In the genomic region with DNA sequence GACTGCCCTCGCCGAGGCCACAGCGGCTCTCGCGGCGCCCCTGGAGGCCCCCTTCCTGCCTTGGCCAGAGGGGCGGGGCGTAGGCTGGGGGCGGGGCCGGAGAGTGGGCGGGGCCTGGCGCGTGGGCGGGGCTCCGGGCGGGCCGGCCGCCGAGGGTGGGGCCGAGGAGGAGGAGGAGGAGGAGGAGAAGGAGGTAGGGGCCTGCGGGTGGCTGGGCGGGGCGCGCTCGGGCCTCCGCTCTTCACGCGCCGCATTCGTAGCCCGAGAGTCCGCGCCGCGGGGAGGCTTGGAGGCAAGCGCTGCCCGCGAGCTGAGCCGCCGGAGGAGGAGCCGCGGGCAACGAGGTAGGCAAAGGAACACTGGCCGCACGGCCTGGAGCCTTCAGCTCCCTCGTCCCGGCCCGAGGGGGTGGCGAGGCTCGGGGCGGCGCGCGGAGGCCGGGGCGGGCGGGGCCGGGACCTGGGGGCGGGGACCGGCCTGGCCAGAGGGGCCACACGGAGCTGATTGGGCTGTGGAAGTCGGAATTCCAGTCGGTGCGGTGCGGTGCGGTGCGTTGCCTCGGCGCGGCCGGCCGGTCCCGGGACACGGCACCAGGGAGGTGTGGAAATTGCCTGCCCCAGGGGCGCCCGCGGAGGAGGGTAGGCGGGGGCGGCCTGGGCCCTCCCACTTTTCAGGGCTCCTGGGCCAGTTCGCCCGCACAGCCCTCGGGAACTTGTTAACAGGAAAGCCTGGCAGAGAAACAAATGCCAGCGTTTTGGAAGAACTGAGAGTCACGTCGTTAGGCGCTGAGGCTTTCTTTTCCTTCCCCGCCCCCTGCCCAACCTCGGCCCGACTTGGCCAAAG, we compare ENCODE assay signal across 8 cellular contexts. TPM values are rescaled to one million over a fixed set of nuclear protein-coding genes. Genes with fewer than 3 reads are reported as not detected.
DNase-seq lines count a peak whose midpoint lies in the region; TF ChIP-seq lines count a peak whose summit lies in the region.

A gene with protein sequence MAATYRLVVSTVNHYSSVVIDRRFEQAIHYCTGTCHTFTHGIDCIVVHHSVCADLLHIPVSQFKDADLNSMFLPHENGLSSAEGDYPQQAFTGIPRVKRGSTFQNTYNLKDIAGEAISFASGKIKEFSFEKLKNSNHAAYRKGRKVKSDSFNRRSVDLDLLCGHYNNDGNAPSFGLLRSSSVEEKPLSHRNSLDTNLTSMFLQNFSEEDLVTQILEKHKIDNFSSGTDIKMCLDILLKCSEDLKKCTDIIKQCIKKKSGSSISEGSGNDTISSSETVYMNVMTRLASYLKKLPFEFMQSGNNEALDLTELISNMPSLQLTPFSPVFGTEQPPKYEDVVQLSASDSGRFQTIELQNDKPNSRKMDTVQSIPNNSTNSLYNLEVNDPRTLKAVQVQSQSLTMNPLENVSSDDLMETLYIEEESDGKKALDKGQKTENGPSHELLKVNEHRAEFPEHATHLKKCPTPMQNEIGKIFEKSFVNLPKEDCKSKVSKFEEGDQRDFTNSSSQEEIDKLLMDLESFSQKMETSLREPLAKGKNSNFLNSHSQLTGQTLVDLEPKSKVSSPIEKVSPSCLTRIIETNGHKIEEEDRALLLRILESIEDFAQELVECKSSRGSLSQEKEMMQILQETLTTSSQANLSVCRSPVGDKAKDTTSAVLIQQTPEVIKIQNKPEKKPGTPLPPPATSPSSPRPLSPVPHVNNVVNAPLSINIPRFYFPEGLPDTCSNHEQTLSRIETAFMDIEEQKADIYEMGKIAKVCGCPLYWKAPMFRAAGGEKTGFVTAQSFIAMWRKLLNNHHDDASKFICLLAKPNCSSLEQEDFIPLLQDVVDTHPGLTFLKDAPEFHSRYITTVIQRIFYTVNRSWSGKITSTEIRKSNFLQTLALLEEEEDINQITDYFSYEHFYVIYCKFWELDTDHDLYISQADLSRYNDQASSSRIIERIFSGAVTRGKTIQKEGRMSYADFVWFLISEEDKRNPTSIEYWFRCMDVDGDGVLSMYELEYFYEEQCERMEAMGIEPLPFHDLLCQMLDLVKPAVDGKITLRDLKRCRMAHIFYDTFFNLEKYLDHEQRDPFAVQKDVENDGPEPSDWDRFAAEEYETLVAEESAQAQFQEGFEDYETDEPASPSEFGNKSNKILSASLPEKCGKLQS (N-terminal part only) (plus strand): TSS at position 223 of the 843 bp plus-strand sequence. CDS start 35,771 bp downstream, outside the sequence.

- no peak within 1 kb of the TSS for H3K27ac Mint-ChIP-seq in T-helper 2 cell treated with Interferon-gamma antibody and Interleukin-4, amounts not matched to agents 5 μg/mL and 100 μg/mL, for 36 hours
- H3K27ac Mint-ChIP-seq in progenitor cell of endocrine pancreas: peak within 1 kb of the TSS; percentile 89

- H3K4me3 Mint-ChIP-seq in T-helper 2 cell treated with Interferon-gamma antibody and Interleukin-4, amounts not matched to agents 5 μg/mL and 100 μg/mL, for 36 hours: peak within 1 kb of the TSS; percentile 74
- peak within 1 kb of the TSS; percentile 90 for H3K4me3 Mint-ChIP-seq in progenitor cell of endocrine pancreas (ENCODE audit: low read depth)

- H3K27ac ChIP-seq in ascending aorta (peak within 1 kb of the TSS; percentile 94 to 95), left ventricle myocardium inferior (replicated peaks) (peak within 1 kb of the TSS; percentile 92), transverse colon (peak within 1 kb of the TSS; percentile 90 to 98 (median 94))

- H3K4me3 ChIP-seq in ascending aorta (peak within 1 kb of the TSS; percentile 76 to 92), left ventricle myocardium inferior (peak within 1 kb of the TSS; percentile 90), transverse colon (peak within 1 kb of the TSS; percentile 67 to 95 (median 82))

- intact Hi-C loops in ascending aorta (cut with DNase I): loop anchor here (1.0 to 10.0 kb wide), 9 partner anchors 25 to 1481 kb away; partner anchors contain the start of genes ANAPC13, CEP63, MSL2 and NCK1
- intact Hi-C loops in left ventricle myocardium inferior (cut with micrococcal nuclease): no loop called here
- intact Hi-C loops in transverse colon (cut with DNase I; ENCODE audit: low total_unique reads): no loop called here

- H3K27me3 ChIP-seq in ascending aorta (no peaks in the 10 kb centered on the region), left ventricle myocardium inferior (ENCODE audit: low read depth) (no peaks in the 10 kb centered on the region), transverse colon (no peaks in the 10 kb centered on the region)

- no peak for TF ChIP-seq EP300 in transverse colon (IDR thresholded peaks at IDR 0.05; ENCODE audit: low read depth)

- peak; percentile 94 for DNase-seq in ELF-1 (ENCODE audit: low read depth, low spot score)
- peak; percentile 95 for DNase-seq in HEK293T (ENCODE audit: extremely low spot score)
- DNase-seq in NCI-H1092 treated with DMSO at 0.1 percent for 48 hours (lab: John Stamatoyannopoulos, UW): peak; percentile 71
- peak; percentile 67 for DNase-seq in T-helper 2 cell treated with Interferon-gamma antibody and Interleukin-4, amounts not matched to agents 5 μg/mL and 100 μg/mL, for 36 hours (ENCODE audit: low spot score)
- peak; percentile 47 to 93 for DNase-seq in ascending aorta (ENCODE audit: low spot score in 2 of 2)
- peak; percentile 82 for DNase-seq in left ventricle myocardium inferior
- DNase-seq in progenitor cell of endocrine pancreas (ENCODE audit: low spot score, unreplicated experiment): peak; percentile 82
- peak; percentile 86 for DNase-seq in transverse colon

- in situ Hi-C loops in transverse colon (cut with MboI; ENCODE audit: low pct_ligation_motif_present in 1 of 4, low pct_unique_long_range_greater_than_20kb in 1 of 4, low sequenced_read_pairs in 3 of 4): no loop called here

- POLR2A ChIA-PET in HEK293T (lab: Yijun Ruan, JAX): interaction anchor here (0.5 to 0.9 kb wide), 3 partner anchors 9 to 1197 kb away, joined by 3 read pairs; no protein-coding TSS in a partner anchor

- no peaks in the 10 kb centered on the region for H3K36me3 ChIP-seq in ascending aorta
- H3K36me3 ChIP-seq in left ventricle myocardium inferior: no peaks in the 10 kb centered on the region
- no peaks in the 10 kb centered on the region for H3K36me3 ChIP-seq in transverse colon

- H3K36me3 Mint-ChIP-seq in T-helper 2 cell treated with Interferon-gamma antibody and Interleukin-4, amounts not matched to agents 5 μg/mL and 100 μg/mL, for 36 hours (ENCODE audit: low read depth): no peaks in the 10 kb centered on the region
- H3K36me3 Mint-ChIP-seq in progenitor cell of endocrine pancreas (ENCODE audit: insufficient read depth): peaks cover 11% of the 10 kb centered on the region

- TF ChIP-seq CTCF in ascending aorta (IDR thresholded peaks at IDR 0.05): no peak
- no peak for TF ChIP-seq CTCF in left ventricle myocardium inferior (IDR thresholded peaks at IDR 0.05; ENCODE audit: borderline replicate concordance)
- TF ChIP-seq CTCF in progenitor cell of endocrine pancreas (IDR thresholded peaks at IDR 0.05; ENCODE audit: unreplicated experiment): no peak
- TF ChIP-seq CTCF in transverse colon (IDR thresholded peaks at IDR 0.05): no peak

- TF ChIP-seq POLR2A in transverse colon (IDR thresholded peaks at IDR 0.05): peak; percentile 52

- WGBS in transverse colon (ENCODE audit: low coverage in 1 of 2), 2 donors: 1% methylated on average over 49 of the region's 89 CpGs; no CpG with 5 or more reads in 1 of the 2 donors

- H3K27me3 Mint-ChIP-seq in T-helper 2 cell treated with Interferon-gamma antibody and Interleukin-4, amounts not matched to agents 5 μg/mL and 100 μg/mL, for 36 hours (ENCODE audit: low read depth): peaks cover 34% of the 10 kb centered on the region
- H3K27me3 Mint-ChIP-seq in progenitor cell of endocrine pancreas: no peaks in the 10 kb centered on the region

- H3K9me3 ChIP-seq in ascending aorta: no peaks in the 10 kb centered on the region
- H3K9me3 ChIP-seq in left ventricle myocardium inferior (replicated peaks): peaks cover 9% of the 10 kb centered on the region
- H3K9me3 ChIP-seq in transverse colon: no peaks in the 10 kb centered on the region

- CTCF ChIA-PET in HEK293T (lab: Yijun Ruan, JAX): no interaction called here

- H3K4me1 Mint-ChIP-seq in T-helper 2 cell treated with Interferon-gamma antibody and Interleukin-4, amounts not matched to agents 5 μg/mL and 100 μg/mL, for 36 hours (ENCODE audit: low read depth): no peaks in the 10 kb centered on the region
- H3K4me1 Mint-ChIP-seq in progenitor cell of endocrine pancreas (ENCODE audit: low read depth): peaks cover 29% of the 10 kb centered on the region

- peaks cover 13% of the 10 kb centered on the region for H3K9me3 Mint-ChIP-seq in T-helper 2 cell treated with Interferon-gamma antibody and Interleukin-4, amounts not matched to agents 5 μg/mL and 100 μg/mL, for 36 hours
- H3K9me3 Mint-ChIP-seq in progenitor cell of endocrine pancreas (ENCODE audit: low read depth): peaks cover 6% of the 10 kb centered on the region

- H3K4me1 ChIP-seq in ascending aorta: peaks cover 0 to 16% of the 10 kb centered on the region in 2 donors
- H3K4me1 ChIP-seq in left ventricle myocardium inferior: peaks cover 47% of the 10 kb centered on the region
- peaks cover 0 to 41% (median 30%) of the 10 kb centered on the region in 4 donors for H3K4me1 ChIP-seq in transverse colon

TF ChIP-seq in HEK293T, 16 proteins besides CTCF, POLR2A, EP300 and RAD21 (continues in another document):
- TF ChIP-seq HDGF (IDR thresholded peaks at IDR 0.05; ENCODE audit: borderline replicate concordance) (no peak), ELF4 (IDR thresholded peaks at IDR 0.05) (no peak), SUZ12 (IDR thresholded peaks at IDR 0.05) (no peak), FOXM1 (IDR thresholded peaks at IDR 0.05; ENCODE audit: borderline replicate concordance) (no peak), NFRKB (IDR thresholded peaks at IDR 0.05) (no peak), ARNT (IDR thresholded peaks at IDR 0.05) (no peak), CTBP1 (IDR thresholded peaks at IDR 0.05; ENCODE audit: borderline replicate concordance) (no peak), ZNF384 (IDR thresholded peaks at IDR 0.05) (no peak), LEF1 (IDR thresholded peaks at IDR 0.05; ENCODE audit: borderline replicate concordance) (no peak), FOXK2 (IDR thresholded peaks at IDR 0.05) (no peak), FOXA1 (IDR thresholded peaks at IDR 0.05) (no peak)
- TF ChIP-seq, protein P1, sequence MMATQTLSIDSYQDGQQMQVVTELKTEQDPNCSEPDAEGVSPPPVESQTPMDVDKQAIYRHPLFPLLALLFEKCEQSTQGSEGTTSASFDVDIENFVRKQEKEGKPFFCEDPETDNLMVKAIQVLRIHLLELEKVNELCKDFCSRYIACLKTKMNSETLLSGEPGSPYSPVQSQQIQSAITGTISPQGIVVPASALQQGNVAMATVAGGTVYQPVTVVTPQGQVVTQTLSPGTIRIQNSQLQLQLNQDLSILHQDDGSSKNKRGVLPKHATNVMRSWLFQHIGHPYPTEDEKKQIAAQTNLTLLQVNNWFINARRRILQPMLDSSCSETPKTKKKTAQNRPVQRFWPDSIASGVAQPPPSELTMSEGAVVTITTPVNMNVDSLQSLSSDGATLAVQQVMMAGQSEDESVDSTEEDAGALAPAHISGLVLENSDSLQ (IDR thresholded peaks at IDR 0.05): no peak

RNA-seq across cellular contexts. Expression of the gene that starts here (rescaled TPM):
- 10.5 TPM for total RNA-seq in ascending aorta
- total RNA-seq in left ventricle myocardium inferior: 94.9 TPM
- total RNA-seq in progenitor cell of endocrine pancreas: 32.3 and 35.0 TPM in 2 replicates
- 10 to 100 TPM; 34.7 to 73.4 (median 38.8) TPM for total RNA-seq in transverse colon

Comparison
In these comparisons a context has a peak if more than half of its experiments do, and no peak if none do; other contexts are left out.
1. Peak in every context shown above with its lines: DNase-seq, H3K4me3 ChIP-seq and H3K27ac ChIP-seq.